In the genomic region with DNA sequence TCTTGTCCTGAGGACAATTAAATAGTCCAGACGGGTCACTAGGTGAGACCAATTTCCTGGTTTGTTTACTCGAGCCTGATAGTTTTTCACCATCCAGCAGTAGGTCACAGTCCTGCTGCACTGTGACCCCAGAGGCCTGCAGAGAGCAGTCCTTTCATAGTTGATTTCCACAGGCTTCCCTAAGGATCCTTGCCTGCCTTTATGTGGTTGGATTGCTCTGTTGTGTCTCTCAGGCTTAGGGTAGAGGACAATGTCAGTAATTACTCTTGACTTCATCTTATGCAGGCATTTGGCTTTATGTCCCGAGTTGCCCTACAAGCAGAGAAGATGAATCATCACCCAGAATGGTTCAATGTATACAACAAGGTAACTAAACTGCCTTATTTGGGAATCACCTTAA, we compare ENCODE assay signal across 22 cellular contexts. TPM values are rescaled to one million over a fixed set of nuclear protein-coding genes. Genes with fewer than 3 reads are reported as not detected.
DNase-seq lines count a peak whose midpoint lies in the region; ATAC-seq, FAIRE-seq and TF ChIP-seq lines count a peak whose summit lies in the region.
"Had no signal": no experiment of that assay in that cellular context is flagged by ENCODE, and none has a peak within 500 bp of the region (broad histone marks: within the 10 kb centered on the region; RNA-seq: fewer than 3 reads in every experiment).

No MANE protein-coding gene starts in this region.

- FAIRE-seq in A549 (lab: Jason Lieb, UNC) (peak; percentile 88), bronchial epithelial cell (lab: Jason Lieb, UNC) (no peak)

- H3K27ac ChIP-seq in A549, result no peak overlapping the region
- H3K27ac ChIP-seq: adrenal gland; BLaER1 treated with 17β-estradiol and CSF1 and Interleukin-3, amounts not matched to agents 10 nM and 100 nM; KMS-11; thoracic aorta had no signal

- POLR2A ChIA-PET in A549 (lab: Yijun Ruan, JAX), result no interaction called here

- ATAC-seq in A549 (peak; percentile 24 to 47; a peak in 3 of 6 replicates), left colon (peak; percentile 66), GM19023 (IDR thresholded peaks at IDR 0.05; ENCODE audit: unreplicated experiment) (no peak), HG02981 (IDR thresholded peaks at IDR 0.05; ENCODE audit: unreplicated experiment) (no peak)
- no peak for ATAC-seq in stimulated activated naive CD8-positive, alpha-beta T cell treated with anti-CD3 and anti-CD28 coated beads, Interleukin-15, Interleukin-2, amounts not matched to agents 100 U/mL and 50 U/mL, for 24 hours
- ATAC-seq: activated CD8-positive, alpha-beta memory T cell treated with anti-CD3 and anti-CD28 coated beads, Interleukin-2, amount 10 ng/mL, durations not matched to agents 7 days and 5 days had no signal

- no peak for TF ChIP-seq EP300 in A549 (IDR thresholded peaks at IDR 0.05)

- TF ChIP-seq RAD21 in A549 (conservative IDR thresholded peaks at IDR 0.05 in 1 of 2, IDR thresholded peaks at IDR 0.05 in 1 of 2), result no peak

- no peak overlapping the region for H3K4me2 ChIP-seq in A549
- H3K4me2 ChIP-seq: BLaER1 treated with 17β-estradiol and CSF1 and Interleukin-3, amounts not matched to agents 10 nM and 100 nM; KMS-11 had no signal

- H3K4me1 ChIP-seq in A549, result peaks cover 6% of the 10 kb centered on the region; the same call in 2 of the 3 replicates
- H3K4me1 ChIP-seq: adrenal gland had no signal

- no peak for TF ChIP-seq POLR2A in A549 (IDR thresholded peaks at IDR 0.05; ENCODE audit: low read length)

- no peak for TF ChIP-seq CTCF in A549 (IDR thresholded peaks at IDR 0.05)
- no peak for TF ChIP-seq CTCF in bronchial epithelial cell (IDR thresholded peaks at IDR 0.05; ENCODE audit: insufficient read depth, low read length, severe bottlenecking)

- CTCF ChIA-PET in A549 (lab: Yijun Ruan, JAX), result interaction anchor here (1.1 kb wide), 1 partner anchor 233 kb away, joined by 3 read pairs; no protein-coding TSS in a partner anchor

- DNase-seq in A549 (ENCODE audit: low read depth in 1 of 2, low spot score in 1 of 2) (no peak), HuH-7 (ENCODE audit: low spot score) (peak; percentile 46), bronchial epithelial cell (ENCODE audit: low read depth) (peak; percentile 35), left colon (no peak)
- DNase-seq in stimulated activated naive CD8-positive, alpha-beta T cell treated with anti-CD3 and anti-CD28 coated beads, Interleukin-15, Interleukin-2, amounts not matched to agents 100 U/mL and 50 U/mL, for 24 hours, result no peak
- DNase-seq in stimulated activated CD8-positive, alpha-beta memory T cell treated with anti-CD3 and anti-CD28 coated beads, Interleukin-4, amount 100 ng/mL, for 48 hours, result no peak
- DNase-seq: activated CD4-positive, alpha-beta T cell treated with anti-CD3 and anti-CD28 coated beads for 1 hour; activated CD8-positive, alpha-beta memory T cell treated with anti-CD3 and anti-CD28 coated beads, Interleukin-2, amount 10 ng/mL, durations not matched to agents 7 days and 5 days; adrenal gland; DMS 273 treated with DMSO at 0.1 percent for 48 hours; midbrain; NCI-H1092; NCI-H2107; NCI-H524; OCI-M1; T1000 had no signal

- peaks cover 13% of the 10 kb centered on the region for H3K9me3 ChIP-seq in A549

- H3K4me3 ChIP-seq in A549 (no peak overlapping the region), bronchial epithelial cell (ENCODE audit: low read depth, low read length) (no peak overlapping the region)
- H3K4me3 ChIP-seq: adrenal gland; BLaER1 treated with 17β-estradiol and CSF1 and Interleukin-3, amounts not matched to agents 10 nM and 100 nM; thoracic aorta had no signal

- H3K27me3 ChIP-seq in bronchial epithelial cell (ENCODE audit: control insufficient read depth, insufficient read depth, low read length), result no peaks in the 10 kb centered on the region
- H3K27me3 ChIP-seq: adrenal gland; BLaER1 treated with 17β-estradiol and CSF1 and Interleukin-3, amounts not matched to agents 10 nM and 100 nM had no signal

- intact Hi-C loops in left colon (cut with DNase I, micrococcal nuclease), result no loop called here

- no peaks in the 10 kb centered on the region for H3K36me3 ChIP-seq in bronchial epithelial cell (ENCODE audit: control insufficient read depth, insufficient read depth, low read length)
- H3K36me3 ChIP-seq: adrenal gland had no signal

- WGBS in A549 (ENCODE audit: missing lambda C conversion rate), result 63% methylated on average over 3 of the region's 3 CpGs

TF ChIP-seq in A549, 52 proteins besides CTCF, POLR2A, EP300 and RAD21:
- no peak for TF ChIP-seq CBX8 (IDR thresholded peaks at IDR 0.05)
- no peak for TF ChIP-seq FOXS1 (CRISPR knock-in tag; IDR thresholded peaks at IDR 0.05)
- TF ChIP-seq, protein P1, sequence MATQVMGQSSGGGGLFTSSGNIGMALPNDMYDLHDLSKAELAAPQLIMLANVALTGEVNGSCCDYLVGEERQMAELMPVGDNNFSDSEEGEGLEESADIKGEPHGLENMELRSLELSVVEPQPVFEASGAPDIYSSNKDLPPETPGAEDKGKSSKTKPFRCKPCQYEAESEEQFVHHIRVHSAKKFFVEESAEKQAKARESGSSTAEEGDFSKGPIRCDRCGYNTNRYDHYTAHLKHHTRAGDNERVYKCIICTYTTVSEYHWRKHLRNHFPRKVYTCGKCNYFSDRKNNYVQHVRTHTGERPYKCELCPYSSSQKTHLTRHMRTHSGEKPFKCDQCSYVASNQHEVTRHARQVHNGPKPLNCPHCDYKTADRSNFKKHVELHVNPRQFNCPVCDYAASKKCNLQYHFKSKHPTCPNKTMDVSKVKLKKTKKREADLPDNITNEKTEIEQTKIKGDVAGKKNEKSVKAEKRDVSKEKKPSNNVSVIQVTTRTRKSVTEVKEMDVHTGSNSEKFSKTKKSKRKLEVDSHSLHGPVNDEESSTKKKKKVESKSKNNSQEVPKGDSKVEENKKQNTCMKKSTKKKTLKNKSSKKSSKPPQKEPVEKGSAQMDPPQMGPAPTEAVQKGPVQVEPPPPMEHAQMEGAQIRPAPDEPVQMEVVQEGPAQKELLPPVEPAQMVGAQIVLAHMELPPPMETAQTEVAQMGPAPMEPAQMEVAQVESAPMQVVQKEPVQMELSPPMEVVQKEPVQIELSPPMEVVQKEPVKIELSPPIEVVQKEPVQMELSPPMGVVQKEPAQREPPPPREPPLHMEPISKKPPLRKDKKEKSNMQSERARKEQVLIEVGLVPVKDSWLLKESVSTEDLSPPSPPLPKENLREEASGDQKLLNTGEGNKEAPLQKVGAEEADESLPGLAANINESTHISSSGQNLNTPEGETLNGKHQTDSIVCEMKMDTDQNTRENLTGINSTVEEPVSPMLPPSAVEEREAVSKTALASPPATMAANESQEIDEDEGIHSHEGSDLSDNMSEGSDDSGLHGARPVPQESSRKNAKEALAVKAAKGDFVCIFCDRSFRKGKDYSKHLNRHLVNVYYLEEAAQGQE (IDR thresholded peaks at IDR 0.05), result no peak
- TF ChIP-seq GATA3 (IDR thresholded peaks at IDR 0.05; ENCODE audit: borderline replicate concordance), result no peak
- no peak for TF ChIP-seq RARB (CRISPR knock-in tag; IDR thresholded peaks at IDR 0.05)
- no peak for TF ChIP-seq SMC3 (IDR thresholded peaks at IDR 0.05)
- no peak for TF ChIP-seq HEYL (CRISPR knock-in tag; IDR thresholded peaks at IDR 0.05)
- no peak for TF ChIP-seq ZSCAN20 (CRISPR knock-in tag; IDR thresholded peaks at IDR 0.05)
- no peak for TF ChIP-seq HOXB5 (CRISPR knock-in tag; IDR thresholded peaks at IDR 0.05)
- no peak for TF ChIP-seq KDM5A (IDR thresholded peaks at IDR 0.05)
- TF ChIP-seq ZFP36 (IDR thresholded peaks at IDR 0.05; ENCODE audit: borderline replicate concordance, partially characterized antibody), result no peak
- no peak for TF ChIP-seq ESRRA (IDR thresholded peaks at IDR 0.05; ENCODE audit: borderline replicate concordance, low read length)
- no peak for TF ChIP-seq HDAC2 (IDR thresholded peaks at IDR 0.05)
- no peak for TF ChIP-seq CHD2 (IDR thresholded peaks at IDR 0.05; ENCODE audit: low read length, partially characterized antibody)
- TF ChIP-seq, protein P2, sequence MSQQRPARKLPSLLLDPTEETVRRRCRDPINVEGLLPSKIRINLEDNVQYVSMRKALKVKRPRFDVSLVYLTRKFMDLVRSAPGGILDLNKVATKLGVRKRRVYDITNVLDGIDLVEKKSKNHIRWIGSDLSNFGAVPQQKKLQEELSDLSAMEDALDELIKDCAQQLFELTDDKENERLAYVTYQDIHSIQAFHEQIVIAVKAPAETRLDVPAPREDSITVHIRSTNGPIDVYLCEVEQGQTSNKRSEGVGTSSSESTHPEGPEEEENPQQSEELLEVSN (IDR thresholded peaks at IDR 0.05; ENCODE audit: borderline replicate concordance, low read depth), result no peak
- TF ChIP-seq FOSL2 (IDR thresholded peaks at IDR 0.05), result no peak
- no peak for TF ChIP-seq FOSL2 (CRISPR knock-in tag; IDR thresholded peaks at IDR 0.05)
- no peak for TF ChIP-seq TP53 (CRISPR knock-in tag; IDR thresholded peaks at IDR 0.05)
- TF ChIP-seq BHLHE40 (IDR thresholded peaks at IDR 0.05; ENCODE audit: low read depth, low read length), result no peak
- no peak for TF ChIP-seq MAFK (IDR thresholded peaks at IDR 0.05; ENCODE audit: partially characterized antibody)
- TF ChIP-seq, protein P3, sequence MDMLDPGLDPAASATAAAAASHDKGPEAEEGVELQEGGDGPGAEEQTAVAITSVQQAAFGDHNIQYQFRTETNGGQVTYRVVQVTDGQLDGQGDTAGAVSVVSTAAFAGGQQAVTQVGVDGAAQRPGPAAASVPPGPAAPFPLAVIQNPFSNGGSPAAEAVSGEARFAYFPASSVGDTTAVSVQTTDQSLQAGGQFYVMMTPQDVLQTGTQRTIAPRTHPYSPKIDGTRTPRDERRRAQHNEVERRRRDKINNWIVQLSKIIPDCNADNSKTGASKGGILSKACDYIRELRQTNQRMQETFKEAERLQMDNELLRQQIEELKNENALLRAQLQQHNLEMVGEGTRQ (IDR thresholded peaks at IDR 0.05), result no peak

RNA-seq across cellular contexts. Expression of a gene that starts 9.0 kb away (rescaled TPM):
- polyA plus RNA-seq in A549 (2011; rRNA removed) (0.74 and 1.2 TPM in 2 replicates), A549 (2017; fragmentation: RNase III; extraction: RNeasy Plus Mini Kit Qiagen cat#74134 plus additional on column Dnase treatment) (0.22 to 0.62 TPM (median 0.41 TPM) in 3 replicates)
- polyA plus RNA-seq in A549 (2012; cell fraction: cytosol; rRNA removed), result 0.67 and 0.82 TPM in 2 replicates
- 1.4 and 2.1 TPM in 2 replicates for polyA plus RNA-seq in A549 (2012; cell fraction: nucleus; rRNA removed)
- 1.9 and 2.0 TPM in 2 replicates for polyA minus RNA-seq in A549 (2011; rRNA and poly(A)+ RNA removed)
- total RNA-seq in bronchial epithelial cell (under 0.01 and 0.26 TPM in 2 replicates), left colon (1 to 10 TPM in 1 of 2 donors, under 1 TPM in 1; 0.70 to 1.1 TPM)
- total RNA-seq: SK-MEL-5, thoracic aorta had no signal

RNA-seq across cellular contexts. Expression of a gene that starts 53.8 kb away (rescaled TPM):
- 13.3 and 13.6 TPM in 2 replicates for polyA plus RNA-seq in A549 (2011; rRNA removed)
- polyA plus RNA-seq in A549 (2012; cell fraction: cytosol; rRNA removed), result 8.2 and 9.2 TPM in 2 replicates
- 4.4 and 7.0 TPM in 2 replicates for polyA plus RNA-seq in A549 (2012; cell fraction: nucleus; rRNA removed)
- polyA plus RNA-seq in A549 (2017; fragmentation: RNase III; extraction: RNeasy Plus Mini Kit Qiagen cat#74134 plus additional on column Dnase treatment), result 9.5 to 10.9 TPM (median 10.2 TPM) in 3 replicates
- 4.2 and 4.8 TPM in 2 replicates for polyA minus RNA-seq in A549 (2011; rRNA and poly(A)+ RNA removed)
- total RNA-seq in bronchial epithelial cell, result 6.8 and 6.9 TPM in 2 replicates
- 10 to 100 TPM; 14.6 to 17.6 TPM for total RNA-seq in left colon

Comparison
In these comparisons a context has a peak if more than half of its experiments do, and no peak if none do; other contexts are left out.
1. ATAC-seq: peak in A549 (2 of 2) and left colon (single experiment); none in GM19023 (single experiment), stimulated activated naive CD8-positive, alpha-beta T cell treated with anti-CD3 and anti-CD28 coated beads, Interleukin-15, Interleukin-2, amounts not matched to agents 100 U/mL and 50 U/mL, for 24 hours (single experiment) and HG02981 (single experiment).
2. DNase-seq: peak in HuH-7 (single experiment) and bronchial epithelial cell (single experiment); none in A549 (0 of 2), left colon (0 of 2), stimulated activated naive CD8-positive, alpha-beta T cell treated with anti-CD3 and anti-CD28 coated beads, Interleukin-15, Interleukin-2, amounts not matched to agents 100 U/mL and 50 U/mL, for 24 hours (single experiment) and stimulated activated CD8-positive, alpha-beta memory T cell treated with anti-CD3 and anti-CD28 coated beads, Interleukin-4, amount 100 ng/mL, for 48 hours (single experiment).